In the genomic region with DNA sequence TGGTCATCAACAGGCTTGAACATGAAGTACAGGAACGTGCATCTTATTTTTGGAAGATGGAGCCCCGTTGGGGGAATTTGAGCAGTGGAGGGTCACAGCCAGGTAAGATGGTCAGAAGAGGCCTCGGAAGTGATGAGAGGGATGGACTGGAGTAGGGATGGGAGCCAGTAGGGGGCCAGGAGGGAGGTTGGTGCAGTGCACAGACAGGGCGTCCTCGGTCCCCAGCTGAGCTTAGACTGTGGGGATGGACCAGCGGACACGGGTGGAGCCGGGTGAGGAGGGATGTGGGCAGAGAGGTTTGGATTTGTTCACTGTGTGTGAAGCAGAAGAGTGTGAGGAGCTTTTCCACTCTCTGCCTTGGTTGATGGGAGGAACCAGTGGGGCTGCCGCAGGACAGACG, we compare ENCODE assay signal across 11 cellular contexts.
A peak's percentile ranks its signal among the peaks of the same experiment; 100 is the strongest.
DNase-seq lines count a peak whose midpoint lies in the region; ATAC-seq and TF ChIP-seq lines count a peak whose summit lies in the region.
"Had no signal": no experiment of that assay in that cellular context is flagged by ENCODE, and none has a peak within 500 bp of the region (broad histone marks: within the 10 kb centered on the region; RNA-seq: fewer than 3 reads in every experiment).

No MANE protein-coding gene starts in this region.

- H3K36me3 ChIP-seq in Loucy (ENCODE audit: insufficient read depth, low read length), result peaks cover 28% of the 10 kb centered on the region; the same call in 1 of the 2 replicates
- H3K36me3 ChIP-seq: ovary had no signal

- ATAC-seq in GM19023 (IDR thresholded peaks at IDR 0.05; ENCODE audit: unreplicated experiment), result no peak

- H3K4me1 Mint-ChIP-seq in dendritic cell treated with granulocyte-macrophage colony-stimulating factor and Interleukin-4, amounts not matched to agents 40 ng/mL and 50 ng/mL, for 4 days (ENCODE audit: low read depth), result peaks cover 68% of the 10 kb centered on the region
- peaks cover 60% of the 10 kb centered on the region for H3K4me1 Mint-ChIP-seq in nephron progenitor cell

- peak overlapping the region; percentile 40 for H3K9ac ChIP-seq in Loucy (ENCODE audit: low read depth, low read length, poor library complexity, severe bottlenecking)

- intact Hi-C loops in dendritic cell treated with granulocyte-macrophage colony-stimulating factor and Interleukin-4, amounts not matched to agents 40 ng/mL and 50 ng/mL, for 4 days (cut with micrococcal nuclease), result no loop called here

- peaks cover 49% of the 10 kb centered on the region for H3K36me3 Mint-ChIP-seq in dendritic cell treated with granulocyte-macrophage colony-stimulating factor and Interleukin-4, amounts not matched to agents 40 ng/mL and 50 ng/mL, for 4 days (ENCODE audit: low read depth)
- peaks cover 60% of the 10 kb centered on the region for H3K36me3 Mint-ChIP-seq in nephron progenitor cell (ENCODE audit: low read depth)

- peak overlapping the region; percentile 61 for H3K4me3 ChIP-seq in Loucy (ENCODE audit: low read length, poor library complexity, severe bottlenecking)
- H3K4me3 ChIP-seq: ovary, tibial artery had no signal

- no peaks in the 10 kb centered on the region for H3K27me3 Mint-ChIP-seq in dendritic cell treated with granulocyte-macrophage colony-stimulating factor and Interleukin-4, amounts not matched to agents 40 ng/mL and 50 ng/mL, for 4 days
- H3K27me3 Mint-ChIP-seq in nephron progenitor cell (ENCODE audit: low read depth, poor library complexity), result peaks cover 7% of the 10 kb centered on the region

- peaks cover 53% of the 10 kb centered on the region for H3K79me2 ChIP-seq in Loucy (ENCODE audit: insufficient read depth, low read length)

- H3K4me1 ChIP-seq in Loucy (ENCODE audit: insufficient read depth, low read length, poor library complexity, severe bottlenecking), result peaks cover 39% of the 10 kb centered on the region

- peak overlapping the region; percentile 18 for H3K4me3 Mint-ChIP-seq in dendritic cell treated with granulocyte-macrophage colony-stimulating factor and Interleukin-4, amounts not matched to agents 40 ng/mL and 50 ng/mL, for 4 days
- no peak overlapping the region for H3K4me3 Mint-ChIP-seq in nephron progenitor cell

- no peaks in the 10 kb centered on the region for H3K9me2 ChIP-seq in Loucy (replicated peaks; ENCODE audit: low read depth, low read length)

- H3K27me3 ChIP-seq in Loucy (ENCODE audit: insufficient read depth, low read length, poor library complexity, severe bottlenecking), result no peaks in the 10 kb centered on the region
- H3K27me3 ChIP-seq: ovary, tibial artery had no signal

- peak overlapping the region; percentile 76 for H3K27ac ChIP-seq in C4-2B

- H4K20me1 ChIP-seq in Loucy (ENCODE audit: insufficient read depth, low read length, poor library complexity, severe bottlenecking), result peaks cover 51% of the 10 kb centered on the region

- peaks cover 14% of the 10 kb centered on the region for H3F3A ChIP-seq in Loucy (ENCODE audit: low read depth)

- H3K4me2 ChIP-seq in Loucy (ENCODE audit: low read depth, low read length, poor library complexity, severe bottlenecking), result peak overlapping the region; percentile 75

- H3K27ac Mint-ChIP-seq in dendritic cell treated with granulocyte-macrophage colony-stimulating factor and Interleukin-4, amounts not matched to agents 40 ng/mL and 50 ng/mL, for 4 days, result peak overlapping the region; percentile 94
- peak overlapping the region; percentile 76 for H3K27ac Mint-ChIP-seq in nephron progenitor cell

- DNase-seq in nephron progenitor cell (no peak), NCI-H187 (lab: John Stamatoyannopoulos, UW) (no peak), NCI-H1694 treated with DMSO at 0.1 percent for 48 hours (lab: John Stamatoyannopoulos, UW) (no peak)
- DNase-seq in stimulated activated CD4-positive, alpha-beta T cell treated with anti-CD3 and anti-CD28 coated beads, Interleukin-4, amount 100 ng/mL, for 1 hour, result no peak
- DNase-seq: NCI-H526 treated with DMSO at 0.1 percent for 48 hours, ovary, tibial artery had no signal

- H2AFZ ChIP-seq in Loucy (ENCODE audit: low read length), result no peak overlapping the region

- H3K9me3 ChIP-seq in Loucy (ENCODE audit: insufficient read depth, low read depth, low read length), result no peaks in the 10 kb centered on the region
- H3K9me3 ChIP-seq: ovary, tibial artery had no signal

- TF ChIP-seq CTCF in C4-2B (conservative IDR thresholded peaks at IDR 0.05) (no peak), Loucy (conservative IDR thresholded peaks at IDR 0.05; ENCODE audit: low read length) (peak; percentile 35; the same call in 1 of the 2 replicates), nephron progenitor cell (IDR thresholded peaks at IDR 0.05) (no peak)

- no peaks in the 10 kb centered on the region for H3K9me3 Mint-ChIP-seq in dendritic cell treated with granulocyte-macrophage colony-stimulating factor and Interleukin-4, amounts not matched to agents 40 ng/mL and 50 ng/mL, for 4 days
- peaks cover 9% of the 10 kb centered on the region for H3K9me3 Mint-ChIP-seq in nephron progenitor cell
